ENCODE assay signal across 11 cellular contexts in genomic region chr4:169341490-169341889, GRCh38.
DNase-seq lines count a peak whose midpoint lies in the region; ATAC-seq lines count a peak whose summit lies in the region.
"Had no signal": no experiment of that assay in that cellular context is flagged by ENCODE, and none has a peak within 500 bp of the region (broad histone marks: within the 10 kb centered on the region; RNA-seq: fewer than 3 reads in every experiment).

No MANE protein-coding gene starts in this region.

- H3K4me1 Mint-ChIP-seq in activated naive CD4-positive, alpha-beta T cell treated with anti-CD3 and anti-CD28 coated beads for 36 hours (ENCODE audit: low read depth) = no peaks in the 10 kb centered on the region
- H3K4me1 Mint-ChIP-seq: activated naive CD8-positive, alpha-beta T cell treated with anti-CD3 and anti-CD28 coated beads, Interleukin-2, amount 10 ng/mL, durations not matched to agents 7 days and 5 days; stimulated activated naive B cell treated with anti-CD40 and anti-IgM and Interleukin-4, amounts not matched to agents 10 μg/mL and 1 μg/mL and 100 μg/mL, for 72 hours had no signal

- H3K4me3 Mint-ChIP-seq in activated naive CD4-positive, alpha-beta T cell treated with anti-CD3 and anti-CD28 coated beads for 36 hours = no peak overlapping the region
- H3K4me3 Mint-ChIP-seq: activated naive CD8-positive, alpha-beta T cell treated with anti-CD3 and anti-CD28 coated beads, Interleukin-2, amount 10 ng/mL, durations not matched to agents 7 days and 5 days; stimulated activated naive B cell treated with anti-CD40 and anti-IgM and Interleukin-4, amounts not matched to agents 10 μg/mL and 1 μg/mL and 100 μg/mL, for 72 hours had no signal

- CTCF ChIA-PET in activated naive CD4-positive, alpha-beta T cell treated with anti-CD3 and anti-CD28 coated beads for 36 hours (lab: Charles Lee) = interaction anchor here (0.6 kb wide), 1 partner anchor 325 kb away, joined by 5 read pairs; no protein-coding TSS in a partner anchor

- H3K27ac Mint-ChIP-seq in activated naive CD4-positive, alpha-beta T cell treated with anti-CD3 and anti-CD28 coated beads for 36 hours = no peak overlapping the region
- H3K27ac Mint-ChIP-seq: activated naive CD8-positive, alpha-beta T cell treated with anti-CD3 and anti-CD28 coated beads, Interleukin-2, amount 10 ng/mL, durations not matched to agents 7 days and 5 days; stimulated activated naive B cell treated with anti-CD40 and anti-IgM and Interleukin-4, amounts not matched to agents 10 μg/mL and 1 μg/mL and 100 μg/mL, for 72 hours had no signal

- DNase-seq in HT1080 (ENCODE audit: low read depth) = peak; percentile 73
- DNase-seq in myocyte (ENCODE audit: low read depth) = peak; percentile 94
- no peak for DNase-seq in NCI-H1436 (lab: John Stamatoyannopoulos, UW)
- DNase-seq in occipital lobe (lab: John Stamatoyannopoulos, UW) = no peak
- DNase-seq in activated naive CD4-positive, alpha-beta T cell treated with anti-CD3 and anti-CD28 coated beads for 36 hours = no peak
- DNase-seq: activated CD4-positive, alpha-beta T cell treated with anti-CD3 and anti-CD28 coated beads for 48 hours; activated naive CD8-positive, alpha-beta T cell treated with anti-CD3 and anti-CD28 coated beads, Interleukin-2, amount 10 ng/mL, durations not matched to agents 7 days and 5 days; stimulated activated naive B cell treated with anti-CD40 and anti-IgM and Interleukin-4, amounts not matched to agents 10 μg/mL and 1 μg/mL and 100 μg/mL, for 72 hours had no signal

- intact Hi-C loops in activated naive CD4-positive, alpha-beta T cell treated with anti-CD3 and anti-CD28 coated beads for 36 hours (cut with micrococcal nuclease) = no loop called here

- no peaks in the 10 kb centered on the region for H3K36me3 Mint-ChIP-seq in activated naive CD4-positive, alpha-beta T cell treated with anti-CD3 and anti-CD28 coated beads for 36 hours (ENCODE audit: low read depth)
- H3K36me3 Mint-ChIP-seq: activated naive CD8-positive, alpha-beta T cell treated with anti-CD3 and anti-CD28 coated beads, Interleukin-2, amount 10 ng/mL, durations not matched to agents 7 days and 5 days; stimulated activated naive B cell treated with anti-CD40 and anti-IgM and Interleukin-4, amounts not matched to agents 10 μg/mL and 1 μg/mL and 100 μg/mL, for 72 hours had no signal

- H3K27me3 Mint-ChIP-seq in activated naive CD4-positive, alpha-beta T cell treated with anti-CD3 and anti-CD28 coated beads for 36 hours (ENCODE audit: low read depth) = peaks cover 2% of the 10 kb centered on the region
- H3K27me3 Mint-ChIP-seq: stimulated activated naive B cell treated with anti-CD40 and anti-IgM and Interleukin-4, amounts not matched to agents 10 μg/mL and 1 μg/mL and 100 μg/mL, for 72 hours had no signal

- H3K9me3 Mint-ChIP-seq in activated naive CD4-positive, alpha-beta T cell treated with anti-CD3 and anti-CD28 coated beads for 36 hours = no peaks in the 10 kb centered on the region
- H3K9me3 Mint-ChIP-seq: activated naive CD8-positive, alpha-beta T cell treated with anti-CD3 and anti-CD28 coated beads, Interleukin-2, amount 10 ng/mL, durations not matched to agents 7 days and 5 days had no signal

- ATAC-seq in GM18870 (IDR thresholded peaks at IDR 0.05; ENCODE audit: unreplicated experiment) = peak; percentile 87
- peak; percentile 80 for ATAC-seq in HG02588 (IDR thresholded peaks at IDR 0.05; ENCODE audit: unreplicated experiment)
- ATAC-seq in HG03135 (IDR thresholded peaks at IDR 0.05; ENCODE audit: unreplicated experiment) = no peak

Comparison
In these comparisons a context has a peak if more than half of its experiments do, and no peak if none do; other contexts are left out.
1. DNase-seq: peak in HT1080 (single experiment) and myocyte (single experiment); none in NCI-H1436 (single experiment), occipital lobe (single experiment) and activated naive CD4-positive, alpha-beta T cell treated with anti-CD3 and anti-CD28 coated beads for 36 hours (single experiment).